9 cellular contexts compared by ENCODE assay signal in genomic region chr17:7574176-7574953, GRCh38. TPM values are rescaled to one million over a fixed set of nuclear protein-coding genes. Genes with fewer than 3 reads are reported as not detected.
DNase-seq lines count a peak whose midpoint lies in the region; ATAC-seq, FAIRE-seq and TF ChIP-seq lines count a peak whose summit lies in the region.
"Had no signal": no experiment of that assay in that cellular context is flagged by ENCODE, and none has a peak within 500 bp of the region (broad histone marks: within the 10 kb centered on the region; RNA-seq: fewer than 3 reads in every experiment).

No MANE protein-coding gene starts in this region.

- FAIRE-seq in kidney (lab: Jason Lieb, UNC): no peak
- FAIRE-seq: G401.6 had no signal

- H3K9me3 ChIP-seq in kidney (ENCODE audit: control insufficient read depth in 1 of 2, low read length in 2 of 2): no peaks in the 10 kb centered on the region

- H3K9ac ChIP-seq in kidney (ENCODE audit: low read length in 2 of 2): peak overlapping the region; percentile 15 to 30

- CTCF ChIA-PET in activated CD4-positive, alpha-beta T cell treated with anti-CD3 and anti-CD28 coated beads, Interleukin-2, amount 10 ng/mL, durations not matched to agents 7 days and 5 days (lab: Charles Lee): interaction anchor here (1.0 to 2.9 kb wide), 6 partner anchors 9 to 138 kb away, joined by 3 to 10 read pairs (median 4); partner anchors contain the start of genes MPDU1 and TP53

- DNase-seq in activated CD4-positive, alpha-beta T cell treated with anti-CD3 and anti-CD28 coated beads, Interleukin-2, amount 10 ng/mL, durations not matched to agents 7 days and 5 days: no peak
- no peak for DNase-seq in activated CD4-positive, alpha-beta T cell treated with anti-CD3 and anti-CD28 coated beads for 48 hours
- DNase-seq in activated naive CD8-positive, alpha-beta T cell treated with anti-CD3 and anti-CD28 coated beads, Interleukin-2, amount 10 ng/mL, durations not matched to agents 7 days and 5 days: no peak
- no peak for DNase-seq in kidney
- DNase-seq in foreskin melanocyte: no peak
- DNase-seq in GDM1 (lab: John Stamatoyannopoulos, UW): no peak

- H3K27ac ChIP-seq in kidney (ENCODE audit: low read depth in 2 of 2, low read length in 2 of 2) (peak overlapping the region; percentile 97 to 98), temporal lobe (ENCODE audit: low read depth, low read length) (peak overlapping the region; percentile 63)

- peak overlapping the region; percentile 59 to 90 for H3K4me3 ChIP-seq in kidney (ENCODE audit: low read length in 2 of 2)

- H3K27ac Mint-ChIP-seq in activated CD4-positive, alpha-beta T cell treated with anti-CD3 and anti-CD28 coated beads, Interleukin-2, amount 10 ng/mL, durations not matched to agents 7 days and 5 days: peak overlapping the region; percentile 46
- H3K27ac Mint-ChIP-seq in activated naive CD8-positive, alpha-beta T cell treated with anti-CD3 and anti-CD28 coated beads, Interleukin-2, amount 10 ng/mL, durations not matched to agents 7 days and 5 days: peak overlapping the region; percentile 99

- no peak for ATAC-seq in activated naive CD8-positive, alpha-beta T cell treated with anti-CD3 and anti-CD28 coated beads, Interleukin-2, amount 10 ng/mL, durations not matched to agents 7 days and 5 days (ENCODE audit: low read depth)
- ATAC-seq in HG02571 (IDR thresholded peaks at IDR 0.05; ENCODE audit: unreplicated experiment): no peak

- POLR2A ChIA-PET in activated CD4-positive, alpha-beta T cell treated with anti-CD3 and anti-CD28 coated beads, Interleukin-2, amount 10 ng/mL, durations not matched to agents 7 days and 5 days (lab: Charles Lee): interaction anchor here (0.6 to 1.0 kb wide), 4 partner anchors 9 to 238 kb away, joined by 3 to 5 read pairs (median 4); partner anchors contain the start of genes ACAP1 and MPDU1
- POLR2A ChIA-PET in activated naive CD8-positive, alpha-beta T cell treated with anti-CD3 and anti-CD28 coated beads, Interleukin-2, amount 10 ng/mL, durations not matched to agents 7 days and 5 days (lab: Charles Lee): interaction anchor here (0.8 to 5.2 kb wide), 16 partner anchors 10 to 539 kb away, joined by 3 to 89 read pairs (median 4); partner anchors contain the start of genes ACAP1, FGF11, FXR2 and MPDU1

- H3K4me3 Mint-ChIP-seq in activated CD4-positive, alpha-beta T cell treated with anti-CD3 and anti-CD28 coated beads, Interleukin-2, amount 10 ng/mL, durations not matched to agents 7 days and 5 days: peak overlapping the region; percentile 92
- peak overlapping the region; percentile 96 for H3K4me3 Mint-ChIP-seq in activated naive CD8-positive, alpha-beta T cell treated with anti-CD3 and anti-CD28 coated beads, Interleukin-2, amount 10 ng/mL, durations not matched to agents 7 days and 5 days

- intact Hi-C loops in kidney (cut with DNase I): no loop called here

- no peaks in the 10 kb centered on the region for H3K9me3 Mint-ChIP-seq in activated CD4-positive, alpha-beta T cell treated with anti-CD3 and anti-CD28 coated beads, Interleukin-2, amount 10 ng/mL, durations not matched to agents 7 days and 5 days
- H3K9me3 Mint-ChIP-seq in activated naive CD8-positive, alpha-beta T cell treated with anti-CD3 and anti-CD28 coated beads, Interleukin-2, amount 10 ng/mL, durations not matched to agents 7 days and 5 days: no peaks in the 10 kb centered on the region

- H3K36me3 Mint-ChIP-seq in activated CD4-positive, alpha-beta T cell treated with anti-CD3 and anti-CD28 coated beads, Interleukin-2, amount 10 ng/mL, durations not matched to agents 7 days and 5 days (ENCODE audit: low read depth): peaks cover 82% of the 10 kb centered on the region
- peaks cover 44% of the 10 kb centered on the region for H3K36me3 Mint-ChIP-seq in activated naive CD8-positive, alpha-beta T cell treated with anti-CD3 and anti-CD28 coated beads, Interleukin-2, amount 10 ng/mL, durations not matched to agents 7 days and 5 days

- no peaks in the 10 kb centered on the region for H3K27me3 Mint-ChIP-seq in activated CD4-positive, alpha-beta T cell treated with anti-CD3 and anti-CD28 coated beads, Interleukin-2, amount 10 ng/mL, durations not matched to agents 7 days and 5 days
- H3K27me3 Mint-ChIP-seq in activated naive CD8-positive, alpha-beta T cell treated with anti-CD3 and anti-CD28 coated beads, Interleukin-2, amount 10 ng/mL, durations not matched to agents 7 days and 5 days: no peaks in the 10 kb centered on the region

- H3K36me3 ChIP-seq in kidney (ENCODE audit: control insufficient read depth in 1 of 2, insufficient read depth in 2 of 2, low read length in 2 of 2): peaks cover 50 to 66% of the 10 kb centered on the region in 2 donors

- peaks cover 74% of the 10 kb centered on the region for H3K4me1 Mint-ChIP-seq in activated CD4-positive, alpha-beta T cell treated with anti-CD3 and anti-CD28 coated beads, Interleukin-2, amount 10 ng/mL, durations not matched to agents 7 days and 5 days
- peaks cover 58% of the 10 kb centered on the region for H3K4me1 Mint-ChIP-seq in activated naive CD8-positive, alpha-beta T cell treated with anti-CD3 and anti-CD28 coated beads, Interleukin-2, amount 10 ng/mL, durations not matched to agents 7 days and 5 days

- peaks cover 18 to 28% of the 10 kb centered on the region in 2 donors for H3K4me1 ChIP-seq in kidney (ENCODE audit: control insufficient read depth in 1 of 2, insufficient read depth in 1 of 2, low read depth in 1 of 2, low read length in 2 of 2)

- TF ChIP-seq CTCF in kidney (IDR thresholded peaks at IDR 0.05; ENCODE audit: borderline replicate concordance, extremely low read depth, insufficient read depth): no peak

RNA-seq across cellular contexts. Expression of gene CD68, which starts 5.1 kb away (rescaled TPM):
- 1 to 10 TPM; 3.8 to 4.4 TPM for total RNA-seq in activated CD4-positive, alpha-beta T cell treated with anti-CD3 and anti-CD28 coated beads, Interleukin-2, amount 10 ng/mL, durations not matched to agents 7 days and 5 days
- 10 to 100 TPM; 32.5 to 33.9 TPM for total RNA-seq in activated naive CD8-positive, alpha-beta T cell treated with anti-CD3 and anti-CD28 coated beads, Interleukin-2, amount 10 ng/mL, durations not matched to agents 7 days and 5 days
- total RNA-seq in kidney (92.6 TPM), temporal lobe (0.25 TPM)
- 38.3 TPM for polyA plus RNA-seq in kidney (ENCODE audit: insufficient read depth, low read depth, low replicate concordance)

RNA-seq across cellular contexts. Expression of gene MPDU1, which starts 9.3 kb away (rescaled TPM):
- 10 to 100 TPM; 62.3 to 81.7 TPM for total RNA-seq in activated CD4-positive, alpha-beta T cell treated with anti-CD3 and anti-CD28 coated beads, Interleukin-2, amount 10 ng/mL, durations not matched to agents 7 days and 5 days
- 10 to 100 TPM; 50.2 TPM for total RNA-seq in activated naive CD8-positive, alpha-beta T cell treated with anti-CD3 and anti-CD28 coated beads, Interleukin-2, amount 10 ng/mL, durations not matched to agents 7 days and 5 days
- 54.2 TPM for total RNA-seq in kidney
- polyA plus RNA-seq in kidney (ENCODE audit: insufficient read depth, low read depth, low replicate concordance): 145 TPM
- total RNA-seq in temporal lobe: 28.5 TPM

RNA-seq across cellular contexts. Expression of gene SENP3, which starts 12.6 kb away (rescaled TPM):
- total RNA-seq in activated CD4-positive, alpha-beta T cell treated with anti-CD3 and anti-CD28 coated beads, Interleukin-2, amount 10 ng/mL, durations not matched to agents 7 days and 5 days: 10 to 100 TPM; 51.8 to 53.0 TPM
- total RNA-seq in activated naive CD8-positive, alpha-beta T cell treated with anti-CD3 and anti-CD28 coated beads, Interleukin-2, amount 10 ng/mL, durations not matched to agents 7 days and 5 days: 10 to 100 TPM; 43.7 to 50.2 TPM
- 43.5 TPM for total RNA-seq in kidney
- 50.3 TPM for polyA plus RNA-seq in kidney (ENCODE audit: insufficient read depth, low read depth, low replicate concordance)
- 50.9 TPM for total RNA-seq in temporal lobe

RNA-seq across cellular contexts. Expression of gene SOX15, which starts 15.5 kb away (rescaled TPM):
- total RNA-seq in activated CD4-positive, alpha-beta T cell treated with anti-CD3 and anti-CD28 coated beads, Interleukin-2, amount 10 ng/mL, durations not matched to agents 7 days and 5 days: under 1 TPM; 0.57 to 0.71 TPM
- total RNA-seq in activated naive CD8-positive, alpha-beta T cell treated with anti-CD3 and anti-CD28 coated beads, Interleukin-2, amount 10 ng/mL, durations not matched to agents 7 days and 5 days: under 1 TPM; 0.30 to 0.57 TPM
- 0.88 TPM for total RNA-seq in kidney
- 0.80 TPM for polyA plus RNA-seq in kidney (ENCODE audit: insufficient read depth, low read depth, low replicate concordance)
- total RNA-seq in temporal lobe: 0.49 TPM

RNA-seq across cellular contexts. Expression of gene TNFSF13, which starts 15.8 kb away (rescaled TPM):
- total RNA-seq in activated CD4-positive, alpha-beta T cell treated with anti-CD3 and anti-CD28 coated beads, Interleukin-2, amount 10 ng/mL, durations not matched to agents 7 days and 5 days: 1 to 10 TPM; 3.8 to 4.0 TPM
- 1 to 10 TPM; 8.2 to 8.4 TPM for total RNA-seq in activated naive CD8-positive, alpha-beta T cell treated with anti-CD3 and anti-CD28 coated beads, Interleukin-2, amount 10 ng/mL, durations not matched to agents 7 days and 5 days
- total RNA-seq in kidney (99.2 TPM), temporal lobe (0.49 TPM)
- 68.6 TPM for polyA plus RNA-seq in kidney (ENCODE audit: insufficient read depth, low read depth, low replicate concordance)

Comparison
In these comparisons a context has a peak if more than half of its experiments do, and no peak if none do; other contexts are left out.
1. RNA of gene CD68, which starts 5.1 kb away (total RNA-seq): 92.6 TPM in kidney (single experiment) and 32.5 to 33.9 TPM in activated naive CD8-positive, alpha-beta T cell treated with anti-CD3 and anti-CD28 coated beads, Interleukin-2, amount 10 ng/mL, durations not matched to agents 7 days and 5 days; 3.8 to 4.4 TPM in activated CD4-positive, alpha-beta T cell treated with anti-CD3 and anti-CD28 coated beads, Interleukin-2, amount 10 ng/mL, durations not matched to agents 7 days and 5 days and 0.25 TPM in temporal lobe (single experiment); every median in the first group is over 4 times any median in the second.